In genomic region chr6:48765352-48765961, GRCh38 we compare ENCODE assay signal across 8 cellular contexts.
A peak's percentile ranks its signal among the peaks of the same experiment; 100 is the strongest.
DNase-seq lines count a peak whose midpoint lies in the region; ATAC-seq and TF ChIP-seq lines count a peak whose summit lies in the region.

No MANE protein-coding gene starts in this region.

- no peak for TF ChIP-seq EP300 in Ishikawa (IDR thresholded peaks at IDR 0.05; ENCODE audit: borderline replicate concordance)

- H4K20me1 ChIP-seq in DND-41 (ENCODE audit: insufficient read depth, low read length) (no peaks in the 10 kb centered on the region), PC-9 (ENCODE audit: insufficient read depth) (no peaks in the 10 kb centered on the region)

- no peak overlapping the region for H3K27ac Mint-ChIP-seq in neural crest cell (ENCODE audit: unreplicated experiment)

- no peaks in the 10 kb centered on the region for H3K9me2 ChIP-seq in PC-9 (ENCODE audit: insufficient read depth)

- H2AFZ ChIP-seq in DND-41 (ENCODE audit: low read depth, low read length) (no peak overlapping the region), PC-9 (no peak overlapping the region)

- POLR2A ChIA-PET in PC-9 (lab: Charles Lee; ENCODE audit: unreplicated experiment), result no interaction called here

- H3K27me3 Mint-ChIP-seq in neural crest cell (ENCODE audit: low read depth), result peaks cover 7% of the 10 kb centered on the region

- H3K9me3 ChIP-seq in DND-41 (ENCODE audit: insufficient read depth, low read length, severe bottlenecking), result no peaks in the 10 kb centered on the region
- H3K9me3 ChIP-seq in PC-9 (ENCODE audit: insufficient read depth, low read depth), result peaks cover 3% of the 10 kb centered on the region

- H3K27me3 ChIP-seq in DND-41 (ENCODE audit: insufficient read depth, low read length, poor library complexity) (no peaks in the 10 kb centered on the region), PC-9 (ENCODE audit: insufficient read depth, low read depth) (no peaks in the 10 kb centered on the region)

- no peaks in the 10 kb centered on the region for H3F3A ChIP-seq in PC-9 (ENCODE audit: insufficient read depth, low read depth)

- no peak overlapping the region for H3K4me3 Mint-ChIP-seq in neural crest cell

- no peaks in the 10 kb centered on the region for H3K79me2 ChIP-seq in DND-41 (ENCODE audit: insufficient read depth, low read length)
- H3K79me2 ChIP-seq in PC-9 (ENCODE audit: low read depth), result no peaks in the 10 kb centered on the region

- no peaks in the 10 kb centered on the region for H3K36me3 ChIP-seq in DND-41 (ENCODE audit: insufficient read depth, low read length)
- no peaks in the 10 kb centered on the region for H3K36me3 ChIP-seq in PC-9 (ENCODE audit: low read depth)

- peak; percentile 35 for TF ChIP-seq CTCF in DND-41 (IDR thresholded peaks at IDR 0.05; ENCODE audit: borderline replicate concordance, extremely low read depth, low read length, poor library complexity, severe bottlenecking)
- peak; percentile 69 for TF ChIP-seq CTCF in PC-9 (conservative IDR thresholded peaks at IDR 0.05)
- TF ChIP-seq CTCF in epithelial cell of esophagus (IDR thresholded peaks at IDR 0.05; ENCODE audit: insufficient read depth, low read depth, low read length, missing control alignments), result peak; percentile 71
- peak; percentile 83 for TF ChIP-seq CTCF in neural crest cell (conservative IDR thresholded peaks at IDR 0.05)
- TF ChIP-seq CTCF in lower leg skin (IDR thresholded peaks at IDR 0.05), result no peak

- no peak for ATAC-seq in DND-41 (ENCODE audit: insufficient read depth, low read depth)
- no peak for ATAC-seq in GM21360 (IDR thresholded peaks at IDR 0.05; ENCODE audit: unreplicated experiment)

- CTCF ChIA-PET in PC-9 (lab: Charles Lee), result interaction anchor here (1.0 to 1.1 kb wide), 2 partner anchors 10 to 678 kb away, joined by 3 read pairs; no protein-coding TSS in a partner anchor

- H3K9ac ChIP-seq in DND-41 (ENCODE audit: low read depth, low read length), result no peak overlapping the region

- H3K4me1 Mint-ChIP-seq in neural crest cell, result peaks cover 6% of the 10 kb centered on the region

- peak; percentile 71 for TF ChIP-seq RAD21 in Ishikawa (IDR thresholded peaks at IDR 0.05; ENCODE audit: low read depth)

- H3K4me3 ChIP-seq in DND-41 (ENCODE audit: low read depth in 1 of 2, low read length in 2 of 2) (no peak overlapping the region), PC-9 (no peak overlapping the region), epithelial cell of esophagus (ENCODE audit: low read length) (no peak overlapping the region), lower leg skin (ENCODE audit: low read depth, poor library complexity, severe bottlenecking) (no peak overlapping the region)

- H3K36me3 Mint-ChIP-seq in neural crest cell (ENCODE audit: low read depth), result no peaks in the 10 kb centered on the region

- H3K4me1 ChIP-seq in DND-41 (ENCODE audit: insufficient read depth, low read length) (no peaks in the 10 kb centered on the region), PC-9 (replicated peaks; ENCODE audit: insufficient read depth) (peaks cover 17% of the 10 kb centered on the region)

- DNase-seq in DND-41 (no peak), PC-9 (peak; percentile 25 to 39), epithelial cell of esophagus (ENCODE audit: low read depth) (peak; percentile 81), neural crest cell (ENCODE audit: low read depth, low spot score) (peak; percentile 32), GDM1 (lab: John Stamatoyannopoulos, UW) (no peak), lower leg skin (ENCODE audit: low spot score in 2 of 2) (no peak)

- TF ChIP-seq POLR2A in lower leg skin (IDR thresholded peaks at IDR 0.05), result no peak

- H3K9me3 Mint-ChIP-seq in neural crest cell, result no peaks in the 10 kb centered on the region

- no peak overlapping the region for H3K4me2 ChIP-seq in DND-41 (ENCODE audit: insufficient read depth, low read length)
- no peak overlapping the region for H3K4me2 ChIP-seq in PC-9

- H3K27ac ChIP-seq in DND-41 (ENCODE audit: low read length), result no peak overlapping the region
- H3K27ac ChIP-seq in PC-9, result peak overlapping the region; percentile 18; the same call in 1 of the 2 replicates

- BruUV-seq in PC-9 (replicated peaks; lab: Mats Ljungman, UMichigan), result no TSS peak

- WGBS in lower leg skin, 2 donors, result 8 to 10% methylated on average over 7 of the region's 7 CpGs

- intact Hi-C loops in PC-9 (cut with micrococcal nuclease; ENCODE audit: unreplicated experiment) (loop anchor here (1.0 to 5.0 kb wide), 4 partner anchors 615 to 977 kb away; no protein-coding TSS in a partner anchor), lower leg skin (cut with DNase I; ENCODE audit: low total_unique reads) (no loop called here)

TF ChIP-seq in Ishikawa, 13 proteins besides CTCF, POLR2A, EP300 and RAD21:
- TF ChIP-seq FOXM1 (IDR thresholded peaks at IDR 0.05; ENCODE audit: borderline replicate concordance, low read depth) (no peak), YY1 (IDR thresholded peaks at IDR 0.05; ENCODE audit: low read depth) (no peak), TAF1 (IDR thresholded peaks at IDR 0.05; ENCODE audit: low read depth) (no peak), TCF12 (IDR thresholded peaks at IDR 0.05; ENCODE audit: low read depth) (no peak), REST (IDR thresholded peaks at IDR 0.05; ENCODE audit: low read depth) (no peak), NFIC (IDR thresholded peaks at IDR 0.05) (no peak)

Comparison
In these comparisons a context has a peak if more than half of its experiments do, and no peak if none do; other contexts are left out.
1. DNase-seq: peak in PC-9 (2 of 2), epithelial cell of esophagus (single experiment) and neural crest cell (single experiment); none in DND-41 (single experiment), GDM1 (single experiment) and lower leg skin (0 of 2).
2. CTCF ChIP-seq: peak in DND-41 (single experiment), PC-9 (single experiment), epithelial cell of esophagus (single experiment) and neural crest cell (single experiment); none in lower leg skin (0 of 3).